ENCODE assay signal across 8 cellular contexts in genomic region chr3:64399205-64399800, GRCh38.
A peak's percentile ranks its signal among the peaks of the same experiment; 100 is the strongest.
DNase-seq lines count a peak whose midpoint lies in the region; TF ChIP-seq lines count a peak whose summit lies in the region.

No MANE protein-coding gene starts in this region.

- H3K27me3 Mint-ChIP-seq in activated T-helper 2 cell treated with anti-CD3 and anti-CD28 coated beads, Interferon-gamma antibody, Interleukin-2, Interleukin-4, amounts not matched to agents 10 μg/mL and 5 μg/mL and 100 μg/mL, durations not matched to agents 14 hours and 24 hours and 36 hours (ENCODE audit: low read depth): no peaks in the 10 kb centered on the region

- H3K27ac Mint-ChIP-seq in activated T-helper 2 cell treated with anti-CD3 and anti-CD28 coated beads, Interferon-gamma antibody, Interleukin-2, Interleukin-4, amounts not matched to agents 10 μg/mL and 5 μg/mL and 100 μg/mL, durations not matched to agents 14 hours and 24 hours and 36 hours: no peak overlapping the region

- H3K36me3 Mint-ChIP-seq in activated T-helper 2 cell treated with anti-CD3 and anti-CD28 coated beads, Interferon-gamma antibody, Interleukin-2, Interleukin-4, amounts not matched to agents 10 μg/mL and 5 μg/mL and 100 μg/mL, durations not matched to agents 14 hours and 24 hours and 36 hours (ENCODE audit: low read depth): no peaks in the 10 kb centered on the region

- H3K4me3 ChIP-seq in H7 (ENCODE audit: insufficient read depth, low read depth, low read length) (no peak overlapping the region), cardiac fibroblast (replicated peaks in 1 of 2; ENCODE audit: low read depth in 2 of 2, low read length in 2 of 2) (no peak overlapping the region)

- H3K27me3 ChIP-seq in H7 (ENCODE audit: control insufficient read depth, insufficient read depth, low read length): no peaks in the 10 kb centered on the region

- no peaks in the 10 kb centered on the region for H3K9me3 Mint-ChIP-seq in activated T-helper 2 cell treated with anti-CD3 and anti-CD28 coated beads, Interferon-gamma antibody, Interleukin-2, Interleukin-4, amounts not matched to agents 10 μg/mL and 5 μg/mL and 100 μg/mL, durations not matched to agents 14 hours and 24 hours and 36 hours

- no peak overlapping the region for H3K4me3 Mint-ChIP-seq in activated T-helper 2 cell treated with anti-CD3 and anti-CD28 coated beads, Interferon-gamma antibody, Interleukin-2, Interleukin-4, amounts not matched to agents 10 μg/mL and 5 μg/mL and 100 μg/mL, durations not matched to agents 14 hours and 24 hours and 36 hours (ENCODE audit: low read depth)

- no peaks in the 10 kb centered on the region for H3K36me3 ChIP-seq in H7 (replicated peaks; ENCODE audit: control insufficient read depth, insufficient read depth, low read length)

- peaks cover 2% of the 10 kb centered on the region for H3K4me1 Mint-ChIP-seq in activated T-helper 2 cell treated with anti-CD3 and anti-CD28 coated beads, Interferon-gamma antibody, Interleukin-2, Interleukin-4, amounts not matched to agents 10 μg/mL and 5 μg/mL and 100 μg/mL, durations not matched to agents 14 hours and 24 hours and 36 hours (ENCODE audit: low read depth)

- peak; percentile 83 for TF ChIP-seq CTCF in cardiac fibroblast (IDR thresholded peaks at IDR 0.05; ENCODE audit: low read depth, low read length)

- DNase-seq in DMS 273 (lab: John Stamatoyannopoulos, UW; ENCODE audit: unreplicated experiment) (peak; percentile 79), DMS 273 treated with DMSO at 0.1 percent for 48 hours (lab: John Stamatoyannopoulos, UW) (no peak), H7 (peak; percentile 26), NCI-H460 (ENCODE audit: extremely low read depth, low read depth) (peak; percentile 13), cardiac fibroblast (ENCODE audit: low read depth in 2 of 2) (peak; percentile 80 to 81), left kidney (ENCODE audit: low read depth, low spot score) (peak; percentile 82), ureter (ENCODE audit: low spot score) (peak; percentile 48)
- DNase-seq in activated T-helper 2 cell treated with anti-CD3 and anti-CD28 coated beads, Interferon-gamma antibody, Interleukin-2, Interleukin-4, amounts not matched to agents 10 μg/mL and 5 μg/mL and 100 μg/mL, durations not matched to agents 14 hours and 24 hours and 36 hours (ENCODE audit: low spot score): no peak

- intact Hi-C loops in activated T-helper 2 cell treated with anti-CD3 and anti-CD28 coated beads, Interferon-gamma antibody, Interleukin-2, Interleukin-4, amounts not matched to agents 10 μg/mL and 5 μg/mL and 100 μg/mL, durations not matched to agents 14 hours and 24 hours and 36 hours (cut with micrococcal nuclease): loop anchor here (1.0 to 5.0 kb wide), 3 partner anchors 83 to 369 kb away; no protein-coding TSS in a partner anchor

Comparison
In these comparisons a context has a peak if more than half of its experiments do, and no peak if none do; other contexts are left out.
1. DNase-seq: peak in DMS 273 (single experiment), H7 (single experiment), NCI-H460 (single experiment), cardiac fibroblast (2 of 2), left kidney (single experiment) and ureter (single experiment); none in DMS 273 treated with DMSO at 0.1 percent for 48 hours (single experiment) and activated T-helper 2 cell treated with anti-CD3 and anti-CD28 coated beads, Interferon-gamma antibody, Interleukin-2, Interleukin-4, amounts not matched to agents 10 μg/mL and 5 μg/mL and 100 μg/mL, durations not matched to agents 14 hours and 24 hours and 36 hours (single experiment).